In genomic region chr2:219744698-219745097, GRCh38 we compare ENCODE assay signal across 21 cellular contexts.
"Had no signal": no experiment of that assay in that cellular context is flagged by ENCODE, and none has a peak within 500 bp of the region (broad histone marks: within the 10 kb centered on the region; RNA-seq: fewer than 3 reads in every experiment).

No MANE protein-coding gene starts in this region.

- DNase-seq: activated CD4-positive, alpha-beta memory T cell treated with anti-CD3 and anti-CD28 coated beads for 36 hours; activated CD4-positive, alpha-beta T cell treated with anti-CD3 and anti-CD28 coated beads for 48 hours; activated effector memory CD4-positive, alpha-beta T cell treated with Interleukin-2 at 50 U/mL for 16 hours; activated naive CD4-positive, alpha-beta T cell treated with anti-CD3 and anti-CD28 coated beads, Interleukin-2, amount 10 ng/mL, durations not matched to agents 7 days and 5 days; activated T-cell treated with anti-CD3 and anti-CD28 coated beads, Interleukin-2, amount 50 U/mL, for 72 hours; amygdala; body of pancreas; effector CD4-positive, alpha-beta T cell; heart right ventricle; left lung; naive thymus-derived CD8-positive, alpha-beta T cell; ovary; stimulated activated CD4-positive, alpha-beta T cell treated with anti-CD3 and anti-CD28 coated beads, Interleukin-2, amount 100 ng/mL, for 24 hours; stomach; trophoblast cell; uterus had no signal

- H3K9me3 ChIP-seq: body of pancreas, heart right ventricle, left lung, ovary, prostate gland, right atrium auricular region, stomach, uterus had no signal

- H3K4me3 ChIP-seq: body of pancreas, cardiac muscle cell, heart right ventricle, left lung, ovary, prostate gland, right atrium auricular region, skin epidermis, stomach, uterus had no signal

- H3K27me3 ChIP-seq: body of pancreas, cardiac muscle cell, heart right ventricle, ovary, right atrium auricular region, uterus had no signal

- H3K27ac ChIP-seq: body of pancreas, cardiac muscle cell, left lung, ovary, prostate gland, skin epidermis, stomach, uterus had no signal

- ATAC-seq: activated T-cell treated with anti-CD3 and anti-CD28 coated beads, Interleukin-2, amount 50 U/mL, for 72 hours; body of pancreas; heart right ventricle; left lung; naive thymus-derived CD8-positive, alpha-beta T cell; stimulated activated effector memory CD8-positive, alpha-beta T cell treated with anti-CD3 and anti-CD28 coated beads, Interleukin-12 subunit alpha, Interleukin-12 subunit beta, amount 100 ng/mL, for 72 hours had no signal

- H3K4me1 ChIP-seq: body of pancreas, left lung, prostate gland, stomach, uterus had no signal

- H3K36me3 ChIP-seq: cardiac muscle cell, heart right ventricle, left lung, ovary, prostate gland, right atrium auricular region, stomach, uterus had no signal
